1 cellular context compared by ENCODE assay signal in genomic region chr14:35189422-35189821, GRCh38.
TF ChIP-seq lines count a peak whose summit lies in the region.

No MANE protein-coding gene starts in this region.

TF ChIP-seq in HepG2, 621 proteins besides CTCF, POLR2A, EP300 and RAD21 (continued from another document and continues in another):
- TF ChIP-seq ZNF280D (CRISPR knock-in tag; IDR thresholded peaks at IDR 0.05): 0 out of 2 replicates have a peak, but pooled peaks have one; percentile 22
- peak; percentile 75; the same call in 1 of the 2 replicates for TF ChIP-seq HNF1A (IDR thresholded peaks at IDR 0.05; ENCODE audit: low read depth)
- no peak for TF ChIP-seq HNF1A (CRISPR knock-in tag; IDR thresholded peaks at IDR 0.05; ENCODE audit: borderline replicate concordance)
- peak; percentile 68; the same call in 1 of the 2 replicates for TF ChIP-seq MIXL1 (CRISPR knock-in tag; IDR thresholded peaks at IDR 0.05)
- TF ChIP-seq HMG20A (CRISPR knock-in tag; IDR thresholded peaks at IDR 0.05; ENCODE audit: borderline replicate concordance): no peak
- TF ChIP-seq FOXA1 (IDR thresholded peaks at IDR 0.05): no peak
- TF ChIP-seq FOXA1 (CRISPR knock-in tag; IDR thresholded peaks at IDR 0.05): peak; percentile 41; the same call in 1 of the 2 replicates
- TF ChIP-seq, protein P1, sequence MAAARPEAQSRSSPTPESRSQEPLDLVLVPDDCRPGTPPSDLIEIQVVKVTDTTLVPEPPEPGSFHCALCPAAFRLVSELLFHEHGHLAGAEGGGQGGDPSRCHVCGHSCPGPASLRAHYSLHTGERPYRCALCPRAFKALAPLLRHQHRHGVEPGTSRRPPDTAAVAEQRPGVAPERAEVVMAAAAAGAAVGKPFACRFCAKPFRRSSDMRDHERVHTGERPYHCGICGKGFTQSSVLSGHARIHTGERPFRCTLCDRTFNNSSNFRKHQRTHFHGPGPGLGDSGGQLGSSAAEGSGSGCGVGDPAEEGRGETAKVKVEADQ (CRISPR knock-in tag; IDR thresholded peaks at IDR 0.05; ENCODE audit: borderline replicate concordance): 0 out of 2 replicates have a peak, but pooled peaks have one; percentile 37
- no peak for TF ChIP-seq RAD51 (IDR thresholded peaks at IDR 0.05; ENCODE audit: borderline replicate concordance)
- no peak for TF ChIP-seq ZNF607 (CRISPR knock-in tag; IDR thresholded peaks at IDR 0.05; ENCODE audit: borderline replicate concordance)
- no peak for TF ChIP-seq RELA (CRISPR knock-in tag; IDR thresholded peaks at IDR 0.05)
- no peak for TF ChIP-seq SOX13 (IDR thresholded peaks at IDR 0.05)
- peak in 1 of 2 experiments; percentile 67; a peak in 1 of 4 replicates for TF ChIP-seq SOX13 (CRISPR knock-in tag; conservative IDR thresholded peaks at IDR 0.05 in 1 of 2, IDR thresholded peaks at IDR 0.05 in 1 of 2)
- no peak for TF ChIP-seq ZNF75D (CRISPR knock-in tag; IDR thresholded peaks at IDR 0.05; ENCODE audit: borderline replicate concordance)
- TF ChIP-seq SMYD3 (CRISPR knock-in tag; IDR thresholded peaks at IDR 0.05): no peak
- no peak for TF ChIP-seq PLSCR1 (CRISPR knock-in tag; IDR thresholded peaks at IDR 0.05; ENCODE audit: borderline replicate concordance)
- peak; percentile 90 for TF ChIP-seq ARID3A (IDR thresholded peaks at IDR 0.05; ENCODE audit: low read depth, low read length)
- peak; percentile 24; the same call in 1 of the 2 replicates for TF ChIP-seq PAXIP1 (CRISPR knock-in tag; conservative IDR thresholded peaks at IDR 0.05)
- TF ChIP-seq RFX3 (CRISPR knock-in tag; IDR thresholded peaks at IDR 0.05): no peak
- TF ChIP-seq ZNF547 (CRISPR knock-in tag; IDR thresholded peaks at IDR 0.05): no peak
- no peak for TF ChIP-seq KLF12 (CRISPR knock-in tag; IDR thresholded peaks at IDR 0.05; ENCODE audit: borderline replicate concordance)
- no peak for TF ChIP-seq HNF4G (IDR thresholded peaks at IDR 0.05; ENCODE audit: borderline replicate concordance, low read depth, low read length)
- TF ChIP-seq HNF4G (CRISPR knock-in tag; IDR thresholded peaks at IDR 0.05; ENCODE audit: borderline replicate concordance, low read depth): no peak
- TF ChIP-seq GATAD2A (CRISPR knock-in tag; IDR thresholded peaks at IDR 0.05): peak; percentile 61
- peak; percentile 28; the same call in 1 of the 2 replicates for TF ChIP-seq ZNF614 (CRISPR knock-in tag; IDR thresholded peaks at IDR 0.05; ENCODE audit: borderline replicate concordance)
- TF ChIP-seq ESRRA (CRISPR knock-in tag; IDR thresholded peaks at IDR 0.05; ENCODE audit: low read depth): no peak
- TF ChIP-seq ZHX1 (CRISPR knock-in tag; IDR thresholded peaks at IDR 0.05; ENCODE audit: low read depth): no peak
- TF ChIP-seq NCOA2 (CRISPR knock-in tag; IDR thresholded peaks at IDR 0.05): 0 out of 2 replicates have a peak, but pooled peaks have one; percentile 44
- peak; percentile 40; the same call in 1 of the 2 replicates for TF ChIP-seq FOXA3 (CRISPR knock-in tag; IDR thresholded peaks at IDR 0.05)
- TF ChIP-seq ONECUT2 (CRISPR knock-in tag; IDR thresholded peaks at IDR 0.05): peak; percentile 70
- TF ChIP-seq XBP1 (CRISPR knock-in tag; IDR thresholded peaks at IDR 0.05): no peak
- 0 out of 2 replicates have a peak, but pooled peaks have one; percentile 6 for TF ChIP-seq TCF7 (IDR thresholded peaks at IDR 0.05; ENCODE audit: low read depth)
- no peak for TF ChIP-seq RFXAP (CRISPR knock-in tag; IDR thresholded peaks at IDR 0.05; ENCODE audit: borderline replicate concordance)
- TF ChIP-seq, protein P2, sequence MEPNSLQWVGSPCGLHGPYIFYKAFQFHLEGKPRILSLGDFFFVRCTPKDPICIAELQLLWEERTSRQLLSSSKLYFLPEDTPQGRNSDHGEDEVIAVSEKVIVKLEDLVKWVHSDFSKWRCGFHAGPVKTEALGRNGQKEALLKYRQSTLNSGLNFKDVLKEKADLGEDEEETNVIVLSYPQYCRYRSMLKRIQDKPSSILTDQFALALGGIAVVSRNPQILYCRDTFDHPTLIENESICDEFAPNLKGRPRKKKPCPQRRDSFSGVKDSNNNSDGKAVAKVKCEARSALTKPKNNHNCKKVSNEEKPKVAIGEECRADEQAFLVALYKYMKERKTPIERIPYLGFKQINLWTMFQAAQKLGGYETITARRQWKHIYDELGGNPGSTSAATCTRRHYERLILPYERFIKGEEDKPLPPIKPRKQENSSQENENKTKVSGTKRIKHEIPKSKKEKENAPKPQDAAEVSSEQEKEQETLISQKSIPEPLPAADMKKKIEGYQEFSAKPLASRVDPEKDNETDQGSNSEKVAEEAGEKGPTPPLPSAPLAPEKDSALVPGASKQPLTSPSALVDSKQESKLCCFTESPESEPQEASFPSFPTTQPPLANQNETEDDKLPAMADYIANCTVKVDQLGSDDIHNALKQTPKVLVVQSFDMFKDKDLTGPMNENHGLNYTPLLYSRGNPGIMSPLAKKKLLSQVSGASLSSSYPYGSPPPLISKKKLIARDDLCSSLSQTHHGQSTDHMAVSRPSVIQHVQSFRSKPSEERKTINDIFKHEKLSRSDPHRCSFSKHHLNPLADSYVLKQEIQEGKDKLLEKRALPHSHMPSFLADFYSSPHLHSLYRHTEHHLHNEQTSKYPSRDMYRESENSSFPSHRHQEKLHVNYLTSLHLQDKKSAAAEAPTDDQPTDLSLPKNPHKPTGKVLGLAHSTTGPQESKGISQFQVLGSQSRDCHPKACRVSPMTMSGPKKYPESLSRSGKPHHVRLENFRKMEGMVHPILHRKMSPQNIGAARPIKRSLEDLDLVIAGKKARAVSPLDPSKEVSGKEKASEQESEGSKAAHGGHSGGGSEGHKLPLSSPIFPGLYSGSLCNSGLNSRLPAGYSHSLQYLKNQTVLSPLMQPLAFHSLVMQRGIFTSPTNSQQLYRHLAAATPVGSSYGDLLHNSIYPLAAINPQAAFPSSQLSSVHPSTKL (CRISPR knock-in tag; IDR thresholded peaks at IDR 0.05): peak; percentile 39
- peak; percentile 63; the same call in 1 of the 2 replicates for TF ChIP-seq SOX5 (CRISPR knock-in tag; IDR thresholded peaks at IDR 0.05; ENCODE audit: borderline replicate concordance)
- TF ChIP-seq ZFP82 (CRISPR knock-in tag; IDR thresholded peaks at IDR 0.05; ENCODE audit: borderline replicate concordance): no peak
- no peak for TF ChIP-seq FOXP1 (IDR thresholded peaks at IDR 0.05)
- TF ChIP-seq FOXP1 (CRISPR knock-in tag; IDR thresholded peaks at IDR 0.05): peak; percentile 71; the same call in 1 of the 2 replicates
- TF ChIP-seq GLI4 (CRISPR knock-in tag; IDR thresholded peaks at IDR 0.05; ENCODE audit: borderline replicate concordance): no peak
